In the genomic region with DNA sequence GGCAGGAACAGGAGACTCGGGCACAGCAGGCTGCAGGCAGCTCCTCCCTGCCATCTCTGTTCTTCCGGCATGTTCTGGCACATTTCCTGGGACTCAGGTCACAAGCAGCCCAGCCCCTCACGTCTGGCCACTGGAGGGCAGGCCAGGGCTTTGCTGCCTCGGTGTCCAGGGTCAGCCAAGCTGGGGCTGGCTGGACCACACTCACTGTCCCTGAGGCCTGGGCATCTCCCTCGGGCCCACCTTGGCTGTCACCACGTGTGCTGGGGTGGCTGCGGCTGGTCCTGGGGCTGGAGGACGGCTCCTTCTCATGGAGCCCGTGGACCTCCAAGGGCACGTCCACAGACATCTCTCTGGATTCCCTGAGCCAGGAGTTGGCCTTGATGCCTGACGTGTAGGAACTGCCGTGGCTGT, we compare ENCODE assay signal across 8 cellular contexts. TPM values are rescaled to one million over a fixed set of nuclear protein-coding genes. Genes with fewer than 3 reads are reported as not detected.
DNase-seq lines count a peak whose midpoint lies in the region; ATAC-seq, FAIRE-seq and TF ChIP-seq lines count a peak whose summit lies in the region.

No MANE protein-coding gene starts in this region.

- DNase-seq in DMS153 (lab: John Stamatoyannopoulos, UW) (peak; percentile 75), NCI-H774 (lab: John Stamatoyannopoulos, UW) (peak; percentile 64), fibroblast of pulmonary artery (ENCODE audit: low read depth) (peak; percentile 79), nucleus accumbens (lab: John Stamatoyannopoulos, UW) (peak in 47 of 56 donors; percentile 12 to 79 (median 40)), AML-193 (lab: John Stamatoyannopoulos, UW) (no peak), LoVo (ENCODE audit: low spot score) (no peak), GM12892 (ENCODE audit: insufficient read length) (no peak)

- FAIRE-seq in GM12892 (lab: Jason Lieb, UNC) = no peak

- H3K9me3 Mint-ChIP-seq in stimulated activated memory B cell treated with anti-CD40 and anti-IgM and Interleukin-4, amounts not matched to agents 10 μg/mL and 1 μg/mL and 100 μg/mL, for 72 hours = no peaks in the 10 kb centered on the region

- H3K4me1 Mint-ChIP-seq in stimulated activated memory B cell treated with anti-CD40 and anti-IgM and Interleukin-4, amounts not matched to agents 10 μg/mL and 1 μg/mL and 100 μg/mL, for 72 hours = no peaks in the 10 kb centered on the region

- no peak overlapping the region for H3K27ac Mint-ChIP-seq in stimulated activated memory B cell treated with anti-CD40 and anti-IgM and Interleukin-4, amounts not matched to agents 10 μg/mL and 1 μg/mL and 100 μg/mL, for 72 hours

- H3K36me3 Mint-ChIP-seq in stimulated activated memory B cell treated with anti-CD40 and anti-IgM and Interleukin-4, amounts not matched to agents 10 μg/mL and 1 μg/mL and 100 μg/mL, for 72 hours = no peaks in the 10 kb centered on the region

- TF ChIP-seq POLR2A in GM12892 (IDR thresholded peaks at IDR 0.05; ENCODE audit: low read depth, low read length) = no peak

- H3K4me3 Mint-ChIP-seq in stimulated activated memory B cell treated with anti-CD40 and anti-IgM and Interleukin-4, amounts not matched to agents 10 μg/mL and 1 μg/mL and 100 μg/mL, for 72 hours = no peak overlapping the region

- peak; percentile 71 for TF ChIP-seq CTCF in fibroblast of pulmonary artery (IDR thresholded peaks at IDR 0.05; ENCODE audit: low read length, missing control alignments)

- H3K27me3 Mint-ChIP-seq in stimulated activated memory B cell treated with anti-CD40 and anti-IgM and Interleukin-4, amounts not matched to agents 10 μg/mL and 1 μg/mL and 100 μg/mL, for 72 hours = no peaks in the 10 kb centered on the region

- ATAC-seq in stimulated activated memory B cell treated with anti-CD40 and anti-IgM and Interleukin-4, amounts not matched to agents 10 μg/mL and 1 μg/mL and 100 μg/mL, for 72 hours = no peak

- no peak overlapping the region for H3K4me3 ChIP-seq in fibroblast of pulmonary artery (replicated peaks; ENCODE audit: low read depth, low read length)

RNA-seq across cellular contexts. Expression of a gene that starts 18.5 kb away (rescaled TPM):
- not detected for polyA plus RNA-seq in GM12892 (2012; ENCODE audit: missing spikeins)

Comparison
In these comparisons a context has a peak if more than half of its experiments do, and no peak if none do; other contexts are left out.
1. DNase-seq: peak in DMS153 (single experiment), NCI-H774 (single experiment), fibroblast of pulmonary artery (single experiment) and nucleus accumbens (47 of 56); none in AML-193 (0 of 2), LoVo (single experiment) and GM12892 (single experiment).